ENCODE assay signal across 9 cellular contexts in the genomic region with DNA sequence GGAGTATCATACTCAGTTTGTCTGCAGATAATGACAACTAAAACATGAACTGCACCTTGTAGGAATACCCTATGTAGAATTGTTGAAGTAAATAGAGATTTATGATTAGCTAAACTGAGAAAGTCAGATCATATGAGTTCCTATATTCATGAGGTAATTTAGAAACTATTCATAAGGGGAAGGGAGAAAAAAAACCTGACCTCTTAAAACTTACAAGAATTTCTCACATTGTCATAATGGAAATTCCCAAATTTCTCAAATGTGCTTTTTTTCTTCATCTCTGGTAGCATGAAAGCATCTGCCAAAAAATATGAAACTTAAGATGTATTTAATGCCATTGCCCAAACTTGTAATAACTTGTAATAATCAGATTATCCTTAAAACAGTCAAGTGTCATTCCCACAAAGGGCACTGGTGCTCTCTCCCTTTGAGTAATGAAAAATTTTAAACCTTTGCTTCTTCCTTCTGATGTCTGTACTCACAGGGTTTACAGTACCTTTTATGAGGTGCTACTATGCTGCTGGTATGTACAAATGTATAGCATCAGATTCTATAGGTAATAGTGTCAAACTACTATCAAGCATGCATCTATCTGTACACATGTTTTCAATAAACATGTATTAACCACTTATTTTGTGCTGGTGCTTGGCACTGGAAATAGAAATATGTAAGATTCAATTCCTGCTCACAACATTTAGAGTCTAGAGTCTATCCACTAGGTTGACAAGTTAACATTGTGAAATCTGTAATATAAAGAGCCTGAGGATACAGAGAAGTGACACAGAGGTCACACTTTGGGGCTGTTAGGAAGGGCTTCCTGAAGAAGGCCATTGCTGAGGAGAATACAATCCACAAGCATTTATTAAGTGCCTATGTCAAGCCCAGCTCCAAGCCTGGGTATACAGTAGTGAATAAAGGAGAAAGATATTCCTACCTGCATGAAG. TPM values are rescaled to one million over a fixed set of nuclear protein-coding genes. Genes with fewer than 3 reads are reported as not detected.
DNase-seq lines count a peak whose midpoint lies in the region; ATAC-seq lines count a peak whose summit lies in the region.
"Had no signal": no experiment of that assay in that cellular context is flagged by ENCODE, and none has a peak within 500 bp of the region (broad histone marks: within the 10 kb centered on the region; RNA-seq: fewer than 3 reads in every experiment).

No MANE protein-coding gene starts in this region.

- ATAC-seq in GM18502 (IDR thresholded peaks at IDR 0.05; ENCODE audit: poor library complexity, unreplicated experiment): peak; percentile 42
- peak; percentile 34 for ATAC-seq in GM21367 (IDR thresholded peaks at IDR 0.05; ENCODE audit: unreplicated experiment)
- ATAC-seq in HG03196 (IDR thresholded peaks at IDR 0.05; ENCODE audit: unreplicated experiment): peak; percentile 38

- peak; percentile 73 for DNase-seq in fibroblast of peridontal ligament (ENCODE audit: extremely low read depth)
- no peak for DNase-seq in mesenteric fat pad (ENCODE audit: low spot score)
- no peak for DNase-seq in putamen (ENCODE audit: low spot score)
- DNase-seq in GDM1 (lab: John Stamatoyannopoulos, UW): no peak
- DNase-seq in NCI-H2196 (lab: John Stamatoyannopoulos, UW; ENCODE audit: unreplicated experiment): no peak
- DNase-seq: NCI-H2227 treated with DMSO at 0.1 percent for 48 hours had no signal

RNA-seq across cellular contexts. Expression of a gene that starts 17.4 kb away (rescaled TPM):
- total RNA-seq in mesenteric fat pad: 35.3 TPM

RNA-seq across cellular contexts. Expression of a gene that starts 29.2 kb away (rescaled TPM):
- total RNA-seq in mesenteric fat pad: 26.0 TPM
